16 cellular contexts compared by ENCODE assay signal in the genomic region with DNA sequence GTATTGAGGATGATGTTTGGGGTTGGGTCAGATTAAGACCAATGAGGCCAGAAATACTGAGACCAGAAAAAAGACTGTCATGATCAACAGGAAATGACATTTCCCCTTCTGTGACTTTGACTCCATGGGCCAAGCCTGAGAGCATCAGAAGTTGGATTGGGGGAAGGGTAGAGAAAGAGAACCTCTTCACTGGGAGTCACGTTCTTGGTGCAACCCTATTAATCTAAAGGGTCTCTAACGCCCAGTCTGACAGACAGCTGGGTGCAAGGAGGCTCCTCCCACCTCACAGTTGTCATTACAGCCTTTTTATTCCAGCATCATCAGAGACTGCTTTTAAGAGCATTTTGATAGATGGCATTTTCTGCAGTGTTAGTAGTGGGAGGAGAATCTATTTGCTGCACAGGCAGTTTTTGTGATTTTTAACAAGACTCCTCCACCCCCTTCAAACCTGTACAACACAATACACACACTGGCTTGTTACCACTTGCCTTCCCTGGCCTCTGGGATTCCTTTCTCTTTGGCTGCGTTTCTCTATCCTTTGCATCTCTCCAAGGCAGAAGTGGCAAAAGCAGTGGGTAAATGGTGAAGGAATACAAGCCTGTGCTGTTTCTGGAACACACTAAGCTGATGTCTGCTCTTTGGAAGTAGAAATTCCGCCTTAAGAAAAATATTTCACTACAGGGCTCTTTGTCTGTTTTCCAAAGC.
DNase-seq lines count a peak whose midpoint lies in the region; ATAC-seq and TF ChIP-seq lines count a peak whose summit lies in the region.
"Had no signal": no experiment of that assay in that cellular context is flagged by ENCODE, and none has a peak within 500 bp of the region (broad histone marks: within the 10 kb centered on the region; RNA-seq: fewer than 3 reads in every experiment).

No MANE protein-coding gene starts in this region.

- no peaks in the 10 kb centered on the region for H3K9me3 ChIP-seq in DND-41 (ENCODE audit: insufficient read depth, low read length, severe bottlenecking)
- H3K9me3 ChIP-seq in osteoblast (ENCODE audit: low read depth, low read length), result no peaks in the 10 kb centered on the region
- H3K9me3 ChIP-seq: right lobe of liver had no signal

- TF ChIP-seq CTCF in DND-41 (IDR thresholded peaks at IDR 0.05; ENCODE audit: borderline replicate concordance, extremely low read depth, low read length, poor library complexity, severe bottlenecking), result no peak
- TF ChIP-seq CTCF in epithelial cell of esophagus (IDR thresholded peaks at IDR 0.05; ENCODE audit: insufficient read depth, low read depth, low read length, missing control alignments), result no peak
- no peak for TF ChIP-seq CTCF in osteoblast (IDR thresholded peaks at IDR 0.05; ENCODE audit: extremely low read depth, low read depth, low read length)

- no peak overlapping the region for H3K4me3 ChIP-seq in DND-41 (ENCODE audit: low read depth in 1 of 2, low read length in 2 of 2)
- no peak overlapping the region for H3K4me3 ChIP-seq in epithelial cell of esophagus (ENCODE audit: low read length)
- no peak overlapping the region for H3K4me3 ChIP-seq in osteoblast (ENCODE audit: insufficient read depth, low read length)
- H3K4me3 ChIP-seq: coronary artery, lung, right lobe of liver had no signal

- H3K36me3 ChIP-seq in DND-41 (ENCODE audit: insufficient read depth, low read length) (no peaks in the 10 kb centered on the region), osteoblast (ENCODE audit: insufficient read depth, low read length) (no peaks in the 10 kb centered on the region)
- H3K36me3 ChIP-seq: right lobe of liver had no signal

- H3K27me3 ChIP-seq in DND-41 (ENCODE audit: insufficient read depth, low read length, poor library complexity) (no peaks in the 10 kb centered on the region), osteoblast (ENCODE audit: insufficient read depth, low read length) (no peaks in the 10 kb centered on the region)
- H3K27me3 ChIP-seq: right lobe of liver had no signal

- DNase-seq in DND-41 (peak; percentile 12), NCI-H2227 treated with DMSO at 0.1 percent for 48 hours (lab: John Stamatoyannopoulos, UW) (peak; percentile 58), epithelial cell of esophagus (ENCODE audit: low read depth) (peak; percentile 66), osteoblast (ENCODE audit: insufficient read length, low spot score, missing footprints) (peak; percentile 51), AG20443 (ENCODE audit: low spot score) (no peak), RPMI8226 (no peak)
- DNase-seq: activated CD4-positive, alpha-beta T cell treated with anti-CD3 and anti-CD28 coated beads, Interleukin-2, amount 50 U/mL, for 1 hour; KG1; NCI-H226; right lobe of liver; stimulated activated CD4-positive, alpha-beta T cell treated with anti-CD3 and anti-CD28 coated beads, Interleukin-1b, Interleukin-23, amount 100 ng/mL, for 48 hours had no signal

- ATAC-seq in DND-41 (ENCODE audit: insufficient read depth, low read depth) (peak; percentile 67), HG02884 (IDR thresholded peaks at IDR 0.05; ENCODE audit: unreplicated experiment) (no peak), GM18907 (IDR thresholded peaks at IDR 0.05; ENCODE audit: unreplicated experiment) (no peak)
- ATAC-seq: natural killer cell treated with Interleukin-12 subunit alpha and Interleukin-12 subunit beta and Interleukin-15 and Interleukin-18, amount 100 ng/mL, for 72 hours had no signal

- peak overlapping the region; percentile 62 for H2AFZ ChIP-seq in DND-41 (ENCODE audit: low read depth, low read length)
- peak overlapping the region; percentile 46 for H2AFZ ChIP-seq in osteoblast (ENCODE audit: low read length)

- H3K79me2 ChIP-seq in DND-41 (ENCODE audit: insufficient read depth, low read length), result no peaks in the 10 kb centered on the region
- no peaks in the 10 kb centered on the region for H3K79me2 ChIP-seq in osteoblast (ENCODE audit: insufficient read depth, low read length)

- peak overlapping the region; percentile 10; the same call in 1 of the 2 replicates for H3K4me2 ChIP-seq in DND-41 (ENCODE audit: insufficient read depth, low read length)
- H3K4me2 ChIP-seq in osteoblast (ENCODE audit: insufficient read depth, low read length), result peak overlapping the region; percentile 68

- peaks cover 13% of the 10 kb centered on the region for H3K4me1 ChIP-seq in DND-41 (ENCODE audit: insufficient read depth, low read length)
- H3K4me1 ChIP-seq in osteoblast (ENCODE audit: insufficient read depth, low read length), result peaks cover 29% of the 10 kb centered on the region
- H3K4me1 ChIP-seq: right lobe of liver had no signal

- H3K27ac ChIP-seq in DND-41 (ENCODE audit: low read length) (peak overlapping the region; percentile 46), osteoblast (ENCODE audit: low read depth, low read length) (peak overlapping the region; percentile 23)
- H3K27ac ChIP-seq: coronary artery, right lobe of liver had no signal

- no peak overlapping the region for H3K9ac ChIP-seq in DND-41 (ENCODE audit: low read depth, low read length)

- H4K20me1 ChIP-seq in DND-41 (ENCODE audit: insufficient read depth, low read length) (no peaks in the 10 kb centered on the region), osteoblast (ENCODE audit: insufficient read depth, low read length) (no peaks in the 10 kb centered on the region)

Comparison
In these comparisons a context has a peak if more than half of its experiments do, and no peak if none do; other contexts are left out.
1. DNase-seq: peak in DND-41 (single experiment), NCI-H2227 treated with DMSO at 0.1 percent for 48 hours (single experiment), epithelial cell of esophagus (single experiment) and osteoblast (single experiment); none in AG20443 (single experiment) and RPMI8226 (single experiment).